In the genomic region with DNA sequence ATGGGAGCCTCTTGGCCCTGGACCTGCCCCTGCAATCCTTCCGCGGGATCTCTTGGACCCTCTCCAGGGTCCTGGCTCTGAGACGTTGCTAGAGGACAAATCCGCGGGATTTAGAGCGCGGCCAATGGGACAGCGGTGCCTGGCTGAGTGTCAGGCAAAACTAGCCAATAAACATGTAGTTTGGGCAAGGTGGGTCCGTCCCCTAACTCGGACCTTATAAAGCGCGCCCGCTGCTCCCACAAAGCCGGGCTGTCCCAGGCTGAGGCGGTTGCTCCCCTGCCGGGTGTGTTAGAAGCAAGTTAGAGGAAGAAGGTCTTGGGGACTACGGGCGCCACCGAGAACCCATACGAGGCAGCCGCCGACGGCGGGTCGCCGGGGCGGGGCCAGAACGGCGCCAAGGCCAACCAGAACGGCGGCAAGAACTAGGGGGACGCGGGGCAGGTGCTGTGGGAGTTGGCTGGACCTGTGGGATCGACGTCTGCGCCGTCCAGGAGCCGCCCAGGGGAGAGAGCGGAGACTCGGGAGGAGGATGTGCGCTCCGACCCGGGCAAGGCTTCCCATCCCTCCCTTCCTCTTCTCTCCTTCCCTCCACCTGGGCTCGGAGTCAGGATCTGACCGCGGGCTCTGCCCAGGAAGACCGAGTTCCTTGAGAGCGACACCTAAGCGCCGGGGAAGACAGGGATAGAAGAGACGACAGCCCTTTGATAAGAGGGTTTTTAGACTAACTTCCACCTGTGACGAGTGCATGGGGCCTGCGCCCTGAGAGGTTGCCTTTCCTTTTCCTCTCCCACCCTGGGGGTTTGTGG, we compare ENCODE assay signal across 8 cellular contexts. TPM values are rescaled to one million over a fixed set of nuclear protein-coding genes. Genes with fewer than 3 reads are reported as not detected.
A peak's percentile ranks its signal among the peaks of the same experiment; 100 is the strongest.
DNase-seq lines count a peak whose midpoint lies in the region; ATAC-seq and TF ChIP-seq lines count a peak whose summit lies in the region.

No MANE protein-coding gene starts in this region.

- no peaks in the 10 kb centered on the region for H3K9me3 ChIP-seq in left lung

- DNase-seq in NCI-H446 treated with DMSO at 0.1 percent for 48 hours (lab: John Stamatoyannopoulos, UW) (peak; percentile 96), dorsolateral prefrontal cortex (peak; percentile 65 to 94 (median 90)), left lung (peak; percentile 90)
- peak; percentile 84 for DNase-seq in activated CD4-positive, alpha-beta T cell treated with anti-CD3 and anti-CD28 coated beads for 48 hours
- DNase-seq in stimulated activated CD4-positive, alpha-beta T cell treated with anti-CD3 and anti-CD28 coated beads, Interleukin-2, amount 100 ng/mL, for 24 hours = peak; percentile 69 to 78

- no peaks in the 10 kb centered on the region for H3K36me3 ChIP-seq in left lung

- TF ChIP-seq CTCF in C4-2B (conservative IDR thresholded peaks at IDR 0.05) (no peak), dorsolateral prefrontal cortex (IDR thresholded peaks at IDR 0.05 in 54 of 56, conservative IDR thresholded peaks at IDR 0.05 in 2 of 56; ENCODE audit: low read depth in 1 of 56, partially characterized antibody in 56 of 56) (no peak), left lung (IDR thresholded peaks at IDR 0.05) (no peak)

- H3K27me3 ChIP-seq in dorsolateral prefrontal cortex = no peaks in the 10 kb centered on the region
- peaks cover 0 to 10% of the 10 kb centered on the region in 2 donors for H3K27me3 ChIP-seq in left lung

- peaks cover 0 to 21% of the 10 kb centered on the region in 2 donors for H3K4me1 ChIP-seq in left lung

- H3K27ac ChIP-seq in C4-2B = peak overlapping the region; percentile 78
- H3K27ac ChIP-seq in dorsolateral prefrontal cortex = peak overlapping the region in 28 of 59 donors; percentile 1 to 76 (median 50)
- peak overlapping the region; percentile 49 to 66 for H3K27ac ChIP-seq in left lung

- H3K4me3 ChIP-seq in dorsolateral prefrontal cortex (peak overlapping the region; percentile 60 to 97 (median 79)), left lung (peak overlapping the region; percentile 55 to 76)

- intact Hi-C loops in dorsolateral prefrontal cortex (cut with DNase I) = loop anchor here (2.0 to 10.0 kb wide), 3 partner anchors 90 to 377 kb away; partner anchors contain the start of gene TRAM2 (in 1 of the 2)
- intact Hi-C loops in left lung (cut with DNase I) = loop anchor here in 1 of 2 donors (5.0 kb wide), 1 partner anchor 247 kb away; no protein-coding TSS in a partner anchor

- peak; percentile 88 for ATAC-seq in GM19324 (IDR thresholded peaks at IDR 0.05; ENCODE audit: low FRiP score, unreplicated experiment)
- ATAC-seq in HG03439 (IDR thresholded peaks at IDR 0.05; ENCODE audit: unreplicated experiment) = peak; percentile 96
- ATAC-seq in left lung = peak; percentile 99

RNA-seq across cellular contexts. Expression of gene TMEM14A, which starts 6.5 kb away (rescaled TPM):
- total RNA-seq in dorsolateral prefrontal cortex (10 to 100 TPM; 22.8 to 85.5 (median 63.7) TPM), left lung (10 to 100 TPM; 20.6 to 24.1 TPM)
